Comparison of ENCODE assay signal across 22 cellular contexts in the genomic region with DNA sequence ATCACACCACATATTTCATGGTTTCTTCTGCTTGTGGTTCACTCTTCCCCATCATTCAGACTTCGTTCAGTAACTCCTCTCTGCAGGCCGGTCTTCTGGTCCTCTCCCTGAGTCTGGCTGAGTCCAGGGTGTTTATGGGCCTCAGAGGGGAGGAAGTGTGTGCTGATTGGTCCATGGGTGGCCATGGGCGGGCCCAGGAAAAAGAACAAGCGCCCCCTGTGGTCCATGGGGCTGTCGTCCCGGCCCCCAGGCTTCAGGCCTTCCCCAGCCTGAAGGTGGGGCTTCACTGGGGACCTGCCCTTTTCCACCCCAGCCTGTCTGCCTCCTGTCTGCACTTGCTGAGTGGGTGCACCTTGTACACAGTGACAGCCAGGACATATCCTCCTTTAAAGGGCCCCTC.
DNase-seq lines count a peak whose midpoint lies in the region; ATAC-seq, FAIRE-seq and TF ChIP-seq lines count a peak whose summit lies in the region.
"Had no signal": no experiment of that assay in that cellular context is flagged by ENCODE, and none has a peak within 500 bp of the region (broad histone marks: within the 10 kb centered on the region; RNA-seq: fewer than 3 reads in every experiment).

No MANE protein-coding gene starts in this region.

- H2AFZ ChIP-seq in HepG2 (ENCODE audit: low read length): no peak overlapping the region
- H2AFZ ChIP-seq in K562 (ENCODE audit: low read depth, low read length): peak overlapping the region; percentile 52
- H2AFZ ChIP-seq: GM23248 had no signal

- H3K9me1 ChIP-seq in K562 (ENCODE audit: control insufficient read depth, insufficient read depth, low read length): no peaks in the 10 kb centered on the region

- peak; percentile 54 for DNase-seq in HepG2 (ENCODE audit: low spot score)
- no peak for DNase-seq in right lobe of liver
- DNase-seq in K562 (ENCODE audit: extremely low read depth in 1 of 4, low spot score in 3 of 4): peak; percentile 73 to 81 (median 74)
- DNase-seq in iPS-NIHi11 (ENCODE audit: low spot score): peak; percentile 57
- DNase-seq in GF-D8 (lab: John Stamatoyannopoulos, UW): no peak
- DNase-seq: activated CD4-positive, CD25-positive, alpha-beta regulatory T cell treated with anti-CD3 and anti-CD28 coated beads, Interleukin-2, amount 50 U/mL, for 72 hours; activated naive CD8-positive, alpha-beta T cell treated with anti-CD3 and anti-CD28 coated beads for 36 hours; CD4-positive, CD25-positive, alpha-beta regulatory T cell; effector CD8-positive, alpha-beta T cell; GDM1; GM23248; immature natural killer cell; NCI-H1048; NCI-H2081 treated with DMSO at 0.1 percent for 48 hours; NCI-H524 had no signal

- H3K27ac ChIP-seq in HepG2 (ENCODE audit: extremely low read length, insufficient read depth, low read length): no peak overlapping the region
- H3K27ac ChIP-seq in right lobe of liver: no peak overlapping the region
- no peak overlapping the region for H3K27ac ChIP-seq in K562 (ENCODE audit: extremely low read depth, low read depth, low read length)
- H3K27ac ChIP-seq: GM23248, pancreas, RWPE1 had no signal

- POLR2A ChIA-PET in HepG2 (lab: Yijun Ruan, JAX) (no interaction called here), K562 (lab: Yijun Ruan, JAX) (interaction anchor here (0.7 kb wide), 1 partner anchor 45 kb away, joined by 3 read pairs; no protein-coding TSS in a partner anchor)

- in situ Hi-C loops in HepG2 (cut with HindIII; ENCODE audit: extremely low pct_ligation_motif_present, low pct_unique_long_range_greater_than_20kb) (no loop called here), K562 (cut with MboI) (no loop called here)

- H3K79me2 ChIP-seq in HepG2 (ENCODE audit: insufficient read depth, low read length) (no peaks in the 10 kb centered on the region), K562 (ENCODE audit: control insufficient read depth, insufficient read depth, low read length) (no peaks in the 10 kb centered on the region)

- H3K9me3 ChIP-seq in HepG2 (ENCODE audit: low read length) (no peaks in the 10 kb centered on the region), right lobe of liver (no peaks in the 10 kb centered on the region), K562 (replicated peaks; ENCODE audit: control insufficient read depth, insufficient read depth, low read depth, low read length) (no peaks in the 10 kb centered on the region)
- H3K9me3 ChIP-seq: pancreas had no signal

- H3K27me3 ChIP-seq in HepG2 (ENCODE audit: control insufficient read depth in 1 of 2, insufficient read depth in 2 of 2, low read length in 2 of 2) (peaks cover 1 to 16% of the 10 kb centered on the region in 2 experiments; a peak in 3 of 5 replicates), right lobe of liver (no peaks in the 10 kb centered on the region), K562 (ENCODE audit: control insufficient read depth in 2 of 2, insufficient read depth in 2 of 2, low read length in 2 of 2) (peaks cover 0 to 36% of the 10 kb centered on the region in 2 experiments; a peak in 3 of 5 replicates)
- H3K27me3 ChIP-seq: pancreas had no signal

- no peaks in the 10 kb centered on the region for H3K4me1 ChIP-seq in HepG2 (ENCODE audit: insufficient read depth, low read length)
- H3K4me1 ChIP-seq in right lobe of liver: no peaks in the 10 kb centered on the region
- peaks cover 2 to 26% of the 10 kb centered on the region in 2 experiments; a peak in 3 of 5 replicates for H3K4me1 ChIP-seq in K562 (replicated peaks in 1 of 2; ENCODE audit: control insufficient read depth in 2 of 2, insufficient read depth in 2 of 2, low read length in 2 of 2)

- intact Hi-C loops in HepG2 (cut with micrococcal nuclease; ENCODE audit: unreplicated experiment) (no loop called here), right lobe of liver (cut with DNase I) (no loop called here), K562 (cut with micrococcal nuclease) (no loop called here)

- no peak overlapping the region for H3K4me3 ChIP-seq in HepG2 (replicated peaks in 1 of 3; ENCODE audit: insufficient read depth in 1 of 3, low read depth in 2 of 3, low read length in 3 of 3)
- H3K4me3 ChIP-seq in right lobe of liver: no peak overlapping the region
- no peak overlapping the region for H3K4me3 ChIP-seq in K562
- H3K4me3 ChIP-seq: GM23248, lung, pancreas had no signal

- H3K9ac ChIP-seq in HepG2 (ENCODE audit: insufficient read depth, low read depth, low read length): no peak overlapping the region
- no peak overlapping the region for H3K9ac ChIP-seq in K562 (ENCODE audit: insufficient read depth in 1 of 2, low read depth in 2 of 2, low read length in 2 of 2)
- H3K9ac ChIP-seq: GM23248 had no signal

- H3K36me3 ChIP-seq in HepG2 (replicated peaks in 1 of 2; ENCODE audit: control insufficient read depth in 1 of 2, insufficient read depth in 2 of 2, low read length in 2 of 2) (no peaks in the 10 kb centered on the region), right lobe of liver (no peaks in the 10 kb centered on the region), K562 (ENCODE audit: control insufficient read depth, insufficient read depth, low read length) (peaks cover 15% of the 10 kb centered on the region)
- H3K36me3 ChIP-seq: pancreas had no signal

- H4K20me1 ChIP-seq in HepG2 (ENCODE audit: insufficient read depth, low read length): no peaks in the 10 kb centered on the region
- H4K20me1 ChIP-seq in K562 (replicated peaks; ENCODE audit: control insufficient read depth, insufficient read depth, low read length): 0 out of 2 replicates have a peak, but pooled peaks cover 3% of the 10 kb centered on the region

- TF ChIP-seq POLR2A in HepG2 (IDR thresholded peaks at IDR 0.05; ENCODE audit: insufficient read depth in 1 of 2, low read depth in 2 of 2, low read length in 2 of 2) (no peak), right lobe of liver (IDR thresholded peaks at IDR 0.05) (no peak), K562 (conservative IDR thresholded peaks at IDR 0.05) (no peak)

- no TSS peak for BruUV-seq in HepG2 (replicated peaks; lab: Mats Ljungman, UMichigan)
- no TSS peak for BruUV-seq in K562 (replicated peaks; lab: Mats Ljungman, UMichigan)

- FAIRE-seq in HepG2 (lab: Jason Lieb, UNC) (no peak), K562 (lab: Jason Lieb, UNC) (peak; percentile 71)
- FAIRE-seq: pancreas had no signal

- WGBS in HepG2 (ENCODE audit: low lambda C conversion rate): 2% methylated on average over 3 of the region's 6 CpGs
- WGBS in right lobe of liver (ENCODE audit: insufficient coverage, low coverage, low lambda C conversion rate, missing lambda C conversion rate): 70% methylated on average over 3 of the region's 6 CpGs
- WGBS in K562 (ENCODE audit: insufficient coverage, low coverage, missing lambda C conversion rate): 30% methylated on average over 6 of the region's 6 CpGs

- no peak for TF ChIP-seq EP300 in HepG2 (IDR thresholded peaks at IDR 0.05; ENCODE audit: low read depth in 2 of 2, low read length in 2 of 2)
- no peak for TF ChIP-seq EP300 in HepG2 (CRISPR knock-in tag; IDR thresholded peaks at IDR 0.05; ENCODE audit: borderline replicate concordance)
- TF ChIP-seq EP300 in K562 (IDR thresholded peaks at IDR 0.05; ENCODE audit: low read length): no peak

- CTCF ChIA-PET in HepG2 (lab: Yijun Ruan, JAX; ENCODE audit: low intra/inter-chr PET ratio, low total read pairs): no interaction called here
- CTCF ChIA-PET in K562 (lab: Yijun Ruan, JAX; ENCODE audit: low intra/inter-chr PET ratio): no interaction called here

- TF ChIP-seq RAD21 in HepG2 (CRISPR knock-in tag; IDR thresholded peaks at IDR 0.05) (no peak), K562 (CRISPR knock-in tag; conservative IDR thresholded peaks at IDR 0.05 in 1 of 2, IDR thresholded peaks at IDR 0.05 in 1 of 2) (no peak)

- TF ChIP-seq CTCF in HepG2 (CRISPR knock-in tag; IDR thresholded peaks at IDR 0.05): peak; percentile 48
- TF ChIP-seq CTCF in right lobe of liver (IDR thresholded peaks at IDR 0.05): no peak
- TF ChIP-seq CTCF in K562 (IDR thresholded peaks at IDR 0.05 in 2 of 3, conservative IDR thresholded peaks at IDR 0.05 in 1 of 3; ENCODE audit: insufficient read depth in 2 of 3, low read depth in 1 of 3, low read length in 3 of 3): peak; percentile 35 to 48 (median 47); a peak in 3 of 6 replicates

- ATAC-seq in HepG2 (peak; percentile 94), right lobe of liver (no peak), K562 (peak; percentile 97), HG02840 (IDR thresholded peaks at IDR 0.05; ENCODE audit: low FRiP score, unreplicated experiment) (no peak), GM18868 (IDR thresholded peaks at IDR 0.05; ENCODE audit: unreplicated experiment) (no peak), GM19328 (IDR thresholded peaks at IDR 0.05; ENCODE audit: unreplicated experiment) (no peak)
- ATAC-seq: pancreas; stimulated activated effector memory CD8-positive, alpha-beta T cell treated with anti-CD3 and anti-CD28 coated beads, Interleukin-12 subunit alpha, Interleukin-12 subunit beta, amount 100 ng/mL, for 72 hours had no signal

- H3K4me2 ChIP-seq in HepG2 (ENCODE audit: low read depth, low read length) (no peak overlapping the region), K562 (ENCODE audit: insufficient read depth, low read length) (no peak overlapping the region)

TF ChIP-seq in K562, 482 proteins besides CTCF, POLR2A, EP300 and RAD21 (continues in another document):
- TF ChIP-seq SRSF1 (IDR thresholded peaks at IDR 0.05; ENCODE audit: low read depth, low read length): no peak
- TF ChIP-seq TAF7 (tag; IDR thresholded peaks at IDR 0.05): no peak
- TF ChIP-seq POLR2B (IDR thresholded peaks at IDR 0.05; ENCODE audit: low read depth, partially characterized antibody): peak; percentile 30
- no peak for TF ChIP-seq NR2F6 (CRISPR knock-in tag; IDR thresholded peaks at IDR 0.05)
- no peak for TF ChIP-seq ZNF57 (CRISPR knock-in tag; IDR thresholded peaks at IDR 0.05)
- TF ChIP-seq KLF1 (tag; IDR thresholded peaks at IDR 0.05): no peak
- TF ChIP-seq GTF2F1 (IDR thresholded peaks at IDR 0.05; ENCODE audit: low read depth, low read length): no peak
- TF ChIP-seq SRSF3 (IDR thresholded peaks at IDR 0.05; ENCODE audit: insufficient read depth, low read length): no peak
- no peak for TF ChIP-seq CREBBP (IDR thresholded peaks at IDR 0.05; ENCODE audit: low read depth, low read length)
- no peak for TF ChIP-seq ETV6 (IDR thresholded peaks at IDR 0.05; ENCODE audit: borderline replicate concordance in 1 of 2, low read depth in 2 of 2, low read length in 1 of 2)
- TF ChIP-seq ETV6 (CRISPR knock-in tag; IDR thresholded peaks at IDR 0.05; ENCODE audit: borderline replicate concordance): no peak
- peak; percentile 79 for TF ChIP-seq TRIM28 (IDR thresholded peaks at IDR 0.05)
- TF ChIP-seq, protein P1, sequence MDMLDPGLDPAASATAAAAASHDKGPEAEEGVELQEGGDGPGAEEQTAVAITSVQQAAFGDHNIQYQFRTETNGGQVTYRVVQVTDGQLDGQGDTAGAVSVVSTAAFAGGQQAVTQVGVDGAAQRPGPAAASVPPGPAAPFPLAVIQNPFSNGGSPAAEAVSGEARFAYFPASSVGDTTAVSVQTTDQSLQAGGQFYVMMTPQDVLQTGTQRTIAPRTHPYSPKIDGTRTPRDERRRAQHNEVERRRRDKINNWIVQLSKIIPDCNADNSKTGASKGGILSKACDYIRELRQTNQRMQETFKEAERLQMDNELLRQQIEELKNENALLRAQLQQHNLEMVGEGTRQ (CRISPR knock-in tag; IDR thresholded peaks at IDR 0.05): no peak
- TF ChIP-seq CBX3 (IDR thresholded peaks at IDR 0.05; ENCODE audit: borderline replicate concordance in 1 of 2, low read length in 2 of 2): peak in 1 of 2 experiments; percentile 62; a peak in 1 of 3 replicates

Comparison
In these comparisons a context has a peak if more than half of its experiments do, and no peak if none do; other contexts are left out.
1. ATAC-seq: peak in HepG2 (single experiment) and K562 (single experiment); none in right lobe of liver (0 of 4), HG02840 (single experiment), GM18868 (single experiment) and GM19328 (single experiment).
2. DNase-seq: peak in HepG2 (single experiment), K562 (4 of 4) and iPS-NIHi11 (single experiment); none in right lobe of liver (0 of 3) and GF-D8 (single experiment).
3. CTCF ChIP-seq: peak in HepG2 (single experiment) and K562 (3 of 3); none in right lobe of liver (0 of 4).